2 cellular contexts compared by ENCODE assay signal in the genomic region with DNA sequence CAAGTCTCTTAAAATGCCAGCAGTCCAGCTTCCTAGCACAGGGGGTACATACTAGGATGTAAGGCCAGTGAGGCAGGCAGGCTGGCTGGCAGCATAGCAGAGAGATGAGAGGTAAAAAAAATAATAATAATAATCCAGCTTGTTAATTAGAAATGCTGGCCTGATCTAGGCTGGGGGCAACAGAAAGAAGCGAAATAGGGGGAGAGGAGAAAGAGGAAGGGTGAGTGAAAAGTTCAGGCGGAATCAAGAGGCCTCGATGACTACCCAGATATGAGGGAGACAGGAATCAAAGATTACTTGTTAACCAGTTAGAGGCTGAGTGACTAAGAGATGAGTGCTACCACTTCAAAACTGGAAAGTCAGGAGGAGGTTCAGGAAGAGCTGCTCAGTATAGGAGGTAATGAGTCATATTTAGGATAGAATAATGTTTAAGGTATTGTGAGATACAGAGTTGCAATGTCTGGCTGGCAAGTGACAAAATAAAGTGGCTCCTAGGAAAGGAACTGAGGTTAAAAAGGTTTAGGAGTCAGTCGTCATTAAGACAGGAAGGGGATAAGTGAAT.
TF ChIP-seq lines count a peak whose summit lies in the region.

No MANE protein-coding gene starts in this region.

TF ChIP-seq in HCT116, 20 proteins besides CTCF, POLR2A, EP300 and RAD21:
- TF ChIP-seq, protein P1, sequence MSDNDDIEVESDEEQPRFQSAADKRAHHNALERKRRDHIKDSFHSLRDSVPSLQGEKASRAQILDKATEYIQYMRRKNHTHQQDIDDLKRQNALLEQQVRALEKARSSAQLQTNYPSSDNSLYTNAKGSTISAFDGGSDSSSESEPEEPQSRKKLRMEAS (IDR thresholded peaks at IDR 0.05): peak; percentile 65; the same call in 1 of the 2 replicates
- no peak for TF ChIP-seq TCF7L2 (IDR thresholded peaks at IDR 0.05; ENCODE audit: borderline replicate concordance, extremely low read depth, insufficient read depth, insufficient read length)
- TF ChIP-seq CEBPB (IDR thresholded peaks at IDR 0.05; ENCODE audit: low read depth): peak; percentile 70
- no peak for TF ChIP-seq EZH2 (IDR thresholded peaks at IDR 0.05)
- TF ChIP-seq SIN3A (IDR thresholded peaks at IDR 0.05; ENCODE audit: low read depth): no peak; the same call in 1 of the 2 replicates
- peak; percentile 49 for TF ChIP-seq EGR1 (IDR thresholded peaks at IDR 0.05; ENCODE audit: low read depth)
- TF ChIP-seq, protein P2, sequence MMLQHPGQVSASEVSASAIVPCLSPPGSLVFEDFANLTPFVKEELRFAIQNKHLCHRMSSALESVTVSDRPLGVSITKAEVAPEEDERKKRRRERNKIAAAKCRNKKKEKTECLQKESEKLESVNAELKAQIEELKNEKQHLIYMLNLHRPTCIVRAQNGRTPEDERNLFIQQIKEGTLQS (IDR thresholded peaks at IDR 0.05): peak; percentile 45; the same call in 1 of the 2 replicates
- no peak for TF ChIP-seq ZFX (IDR thresholded peaks at IDR 0.05)
- TF ChIP-seq EZH2phosphoT487 (IDR thresholded peaks at IDR 0.05; ENCODE audit: borderline replicate concordance): no peak
- peak; percentile 95 for TF ChIP-seq SP1 (IDR thresholded peaks at IDR 0.05; ENCODE audit: low read depth)
- peak; percentile 45 for TF ChIP-seq YY1 (IDR thresholded peaks at IDR 0.05; ENCODE audit: extremely low read depth, insufficient replicate concordance, low read depth, low read length)
- peak; percentile 79 for TF ChIP-seq SRF (IDR thresholded peaks at IDR 0.05; ENCODE audit: low read depth)
- TF ChIP-seq ELF1 (IDR thresholded peaks at IDR 0.05; ENCODE audit: borderline replicate concordance, low read depth): peak; percentile 37; the same call in 1 of the 2 replicates
- TF ChIP-seq, protein P3, sequence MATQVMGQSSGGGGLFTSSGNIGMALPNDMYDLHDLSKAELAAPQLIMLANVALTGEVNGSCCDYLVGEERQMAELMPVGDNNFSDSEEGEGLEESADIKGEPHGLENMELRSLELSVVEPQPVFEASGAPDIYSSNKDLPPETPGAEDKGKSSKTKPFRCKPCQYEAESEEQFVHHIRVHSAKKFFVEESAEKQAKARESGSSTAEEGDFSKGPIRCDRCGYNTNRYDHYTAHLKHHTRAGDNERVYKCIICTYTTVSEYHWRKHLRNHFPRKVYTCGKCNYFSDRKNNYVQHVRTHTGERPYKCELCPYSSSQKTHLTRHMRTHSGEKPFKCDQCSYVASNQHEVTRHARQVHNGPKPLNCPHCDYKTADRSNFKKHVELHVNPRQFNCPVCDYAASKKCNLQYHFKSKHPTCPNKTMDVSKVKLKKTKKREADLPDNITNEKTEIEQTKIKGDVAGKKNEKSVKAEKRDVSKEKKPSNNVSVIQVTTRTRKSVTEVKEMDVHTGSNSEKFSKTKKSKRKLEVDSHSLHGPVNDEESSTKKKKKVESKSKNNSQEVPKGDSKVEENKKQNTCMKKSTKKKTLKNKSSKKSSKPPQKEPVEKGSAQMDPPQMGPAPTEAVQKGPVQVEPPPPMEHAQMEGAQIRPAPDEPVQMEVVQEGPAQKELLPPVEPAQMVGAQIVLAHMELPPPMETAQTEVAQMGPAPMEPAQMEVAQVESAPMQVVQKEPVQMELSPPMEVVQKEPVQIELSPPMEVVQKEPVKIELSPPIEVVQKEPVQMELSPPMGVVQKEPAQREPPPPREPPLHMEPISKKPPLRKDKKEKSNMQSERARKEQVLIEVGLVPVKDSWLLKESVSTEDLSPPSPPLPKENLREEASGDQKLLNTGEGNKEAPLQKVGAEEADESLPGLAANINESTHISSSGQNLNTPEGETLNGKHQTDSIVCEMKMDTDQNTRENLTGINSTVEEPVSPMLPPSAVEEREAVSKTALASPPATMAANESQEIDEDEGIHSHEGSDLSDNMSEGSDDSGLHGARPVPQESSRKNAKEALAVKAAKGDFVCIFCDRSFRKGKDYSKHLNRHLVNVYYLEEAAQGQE (IDR thresholded peaks at IDR 0.05; ENCODE audit: low read depth): no peak
- peak; percentile 98 for TF ChIP-seq JUND (IDR thresholded peaks at IDR 0.05)
- TF ChIP-seq POLR2AphosphoS5 (IDR thresholded peaks at IDR 0.05; ENCODE audit: low read depth, low read length): peak; percentile 53; the same call in 1 of the 2 replicates
- TF ChIP-seq ZNF274 (IDR thresholded peaks at IDR 0.05; ENCODE audit: low read depth, low read length): no peak
- TF ChIP-seq FOSL1 (IDR thresholded peaks at IDR 0.05; ENCODE audit: low read depth): peak; percentile 98
- peak; percentile 82 for TF ChIP-seq CBX3 (IDR thresholded peaks at IDR 0.05; ENCODE audit: low read depth)
- TF ChIP-seq, protein P4, sequence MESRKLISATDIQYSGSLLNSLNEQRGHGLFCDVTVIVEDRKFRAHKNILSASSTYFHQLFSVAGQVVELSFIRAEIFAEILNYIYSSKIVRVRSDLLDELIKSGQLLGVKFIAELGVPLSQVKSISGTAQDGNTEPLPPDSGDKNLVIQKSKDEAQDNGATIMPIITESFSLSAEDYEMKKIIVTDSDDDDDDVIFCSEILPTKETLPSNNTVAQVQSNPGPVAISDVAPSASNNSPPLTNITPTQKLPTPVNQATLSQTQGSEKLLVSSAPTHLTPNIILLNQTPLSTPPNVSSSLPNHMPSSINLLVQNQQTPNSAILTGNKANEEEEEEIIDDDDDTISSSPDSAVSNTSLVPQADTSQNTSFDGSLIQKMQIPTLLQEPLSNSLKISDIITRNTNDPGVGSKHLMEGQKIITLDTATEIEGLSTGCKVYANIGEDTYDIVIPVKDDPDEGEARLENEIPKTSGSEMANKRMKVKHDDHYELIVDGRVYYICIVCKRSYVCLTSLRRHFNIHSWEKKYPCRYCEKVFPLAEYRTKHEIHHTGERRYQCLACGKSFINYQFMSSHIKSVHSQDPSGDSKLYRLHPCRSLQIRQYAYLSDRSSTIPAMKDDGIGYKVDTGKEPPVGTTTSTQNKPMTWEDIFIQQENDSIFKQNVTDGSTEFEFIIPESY (IDR thresholded peaks at IDR 0.05; ENCODE audit: extremely low read depth, insufficient replicate concordance, low read length): no peak

TF ChIP-seq in HEK293T, 16 proteins besides CTCF, POLR2A, EP300 and RAD21 (continued from another document):
- TF ChIP-seq, protein P5, sequence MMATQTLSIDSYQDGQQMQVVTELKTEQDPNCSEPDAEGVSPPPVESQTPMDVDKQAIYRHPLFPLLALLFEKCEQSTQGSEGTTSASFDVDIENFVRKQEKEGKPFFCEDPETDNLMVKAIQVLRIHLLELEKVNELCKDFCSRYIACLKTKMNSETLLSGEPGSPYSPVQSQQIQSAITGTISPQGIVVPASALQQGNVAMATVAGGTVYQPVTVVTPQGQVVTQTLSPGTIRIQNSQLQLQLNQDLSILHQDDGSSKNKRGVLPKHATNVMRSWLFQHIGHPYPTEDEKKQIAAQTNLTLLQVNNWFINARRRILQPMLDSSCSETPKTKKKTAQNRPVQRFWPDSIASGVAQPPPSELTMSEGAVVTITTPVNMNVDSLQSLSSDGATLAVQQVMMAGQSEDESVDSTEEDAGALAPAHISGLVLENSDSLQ (IDR thresholded peaks at IDR 0.05): no peak
- TF ChIP-seq FOXA1 (IDR thresholded peaks at IDR 0.05): no peak
- no peak for TF ChIP-seq FOXK2 (IDR thresholded peaks at IDR 0.05)
- TF ChIP-seq SP1 (IDR thresholded peaks at IDR 0.05): no peak
- no peak for TF ChIP-seq ZNF384 (IDR thresholded peaks at IDR 0.05)
- no peak for TF ChIP-seq BHLHE40 (IDR thresholded peaks at IDR 0.05; ENCODE audit: borderline replicate concordance)
- no peak for TF ChIP-seq SUZ12 (IDR thresholded peaks at IDR 0.05)
- no peak for TF ChIP-seq LEF1 (IDR thresholded peaks at IDR 0.05; ENCODE audit: borderline replicate concordance)
- TF ChIP-seq ARNT (IDR thresholded peaks at IDR 0.05): no peak
- TF ChIP-seq TARDBP (IDR thresholded peaks at IDR 0.05): no peak
- TF ChIP-seq ELF4 (IDR thresholded peaks at IDR 0.05): no peak
- no peak for TF ChIP-seq CTBP1 (IDR thresholded peaks at IDR 0.05; ENCODE audit: borderline replicate concordance)
